8 cellular contexts compared by ENCODE assay signal in the genomic region with DNA sequence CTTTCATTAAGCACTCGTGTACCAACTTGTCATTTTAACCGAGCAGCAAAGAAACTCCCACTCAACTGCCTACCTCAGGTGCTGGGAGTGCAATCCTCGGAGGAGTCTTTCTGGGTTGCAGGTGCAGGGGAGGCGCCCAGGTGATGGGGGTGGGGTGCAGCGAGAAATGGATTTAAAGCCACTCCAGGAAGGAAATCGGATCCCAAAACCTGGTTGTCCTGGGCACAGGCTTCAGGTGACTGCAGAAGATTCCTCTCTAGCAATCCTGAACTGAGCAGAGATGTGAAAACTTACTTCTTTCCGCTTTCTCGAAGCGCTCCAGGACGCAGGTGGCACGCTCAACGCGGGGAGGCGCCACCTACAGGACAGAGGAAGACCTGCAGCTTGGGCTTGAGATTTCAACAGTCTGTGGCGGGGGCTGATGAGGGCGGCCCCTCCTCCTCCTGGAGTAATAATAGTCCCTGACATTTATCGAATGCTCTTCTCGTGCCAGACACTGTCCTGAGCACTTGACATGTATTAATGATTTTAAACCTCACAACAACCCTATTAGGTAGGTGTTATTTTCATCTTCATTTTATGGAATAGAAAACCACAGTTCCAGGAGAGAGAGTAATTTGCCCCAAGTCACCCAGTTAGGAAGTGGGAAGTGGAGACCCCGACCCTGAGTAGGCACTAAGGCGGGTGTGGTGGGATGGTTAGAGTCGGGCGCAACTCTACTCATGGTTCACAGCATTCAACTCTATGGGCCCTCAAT. TPM values are rescaled to one million over a fixed set of nuclear protein-coding genes. Genes with fewer than 3 reads are reported as not detected.
DNase-seq lines count a peak whose midpoint lies in the region; ATAC-seq and TF ChIP-seq lines count a peak whose summit lies in the region.

No MANE protein-coding gene starts in this region.

- H3K4me1 ChIP-seq in Caco-2 (peaks cover 18% of the 10 kb centered on the region), HCT116 (ENCODE audit: control insufficient read depth in 1 of 2, insufficient read depth in 2 of 2, low read length in 2 of 2) (peaks cover 10 to 20% of the 10 kb centered on the region in 2 experiments), right lobe of liver (no peaks in the 10 kb centered on the region)

- H3K36me3 ChIP-seq in Caco-2 (ENCODE audit: control insufficient read depth, insufficient read depth, low read length) = no peaks in the 10 kb centered on the region
- H3K36me3 ChIP-seq in HCT116 (ENCODE audit: control insufficient read depth in 1 of 2, insufficient read depth in 2 of 2, low read length in 2 of 2) = no peaks in the 10 kb centered on the region
- H3K36me3 ChIP-seq in right lobe of liver = no peaks in the 10 kb centered on the region

- TF ChIP-seq POLR2A in HCT116 (IDR thresholded peaks at IDR 0.05; ENCODE audit: borderline replicate concordance, extremely low read depth, insufficient read depth, insufficient read length) (no peak), right lobe of liver (IDR thresholded peaks at IDR 0.05) (no peak)

- peak overlapping the region; percentile 17 for H3K4me3 ChIP-seq in Caco-2 (ENCODE audit: low read depth, low read length)
- H3K4me3 ChIP-seq in HCT116 (replicated peaks in 1 of 2; ENCODE audit: low read depth in 1 of 2, low read length in 2 of 2) = peak overlapping the region; percentile 48 to 57
- H3K4me3 ChIP-seq in right lobe of liver = no peak overlapping the region

- BruUV-seq in Caco-2 (replicated peaks; lab: Mats Ljungman, UMichigan) (no TSS peak), HCT116 (replicated peaks; lab: Mats Ljungman, UMichigan) (no TSS peak)

- peaks cover 19% of the 10 kb centered on the region for H3K4me1 Mint-ChIP-seq in Caco-2 (ENCODE audit: low read depth, unreplicated experiment)
- H3K4me1 Mint-ChIP-seq in chondrocyte (ENCODE audit: low read depth) = no peaks in the 10 kb centered on the region

- H3K9me2 ChIP-seq in HCT116 (ENCODE audit: insufficient read depth) = no peaks in the 10 kb centered on the region

- RAD21 ChIA-PET in HCT116 (lab: Charles Lee; ENCODE audit: low non-redundant PET in 1 of 2, low total read pairs in 2 of 2, uncharacterized antibody in 2 of 2, unreplicated experiment in 2 of 2) = no interaction called here

- H3K9ac ChIP-seq in HCT116 (ENCODE audit: low read length) = peak overlapping the region; percentile 19; the same call in 1 of the 2 replicates

- H3K9me3 ChIP-seq in Caco-2 (no peaks in the 10 kb centered on the region), HCT116 (ENCODE audit: control insufficient read depth in 1 of 2, insufficient read depth in 1 of 2, low read depth in 1 of 2, low read length in 2 of 2) (no peaks in the 10 kb centered on the region), right lobe of liver (no peaks in the 10 kb centered on the region)

- peak overlapping the region; percentile 93 for H2AFZ ChIP-seq in HCT116 (ENCODE audit: low read depth, low read length, poor library complexity, severe bottlenecking)

- H3K4me3 Mint-ChIP-seq in Caco-2 (ENCODE audit: unreplicated experiment) (peak overlapping the region; percentile 69), chondrocyte (ENCODE audit: unreplicated experiment) (no peak overlapping the region)

- H3K27ac Mint-ChIP-seq in Caco-2 (ENCODE audit: unreplicated experiment) (peak overlapping the region; percentile 31), chondrocyte (ENCODE audit: unreplicated experiment) (no peak overlapping the region)

- POLR2A ChIA-PET in Caco-2 (lab: Charles Lee) = no interaction called here
- POLR2A ChIA-PET in HCT116 (lab: Charles Lee) = interaction anchor here (0.9 to 1.1 kb wide), 3 partner anchors 9 to 26 kb away, joined by 3 read pairs; no protein-coding TSS in a partner anchor

- H3K9me3 Mint-ChIP-seq in Caco-2 (ENCODE audit: unreplicated experiment) (no peaks in the 10 kb centered on the region), chondrocyte (ENCODE audit: low read depth) (peaks cover 9% of the 10 kb centered on the region)

- TF ChIP-seq RAD21 in HCT116 (IDR thresholded peaks at IDR 0.05; ENCODE audit: low read depth) = peak; percentile 69

- no peaks in the 10 kb centered on the region for H4K20me1 ChIP-seq in HCT116 (ENCODE audit: insufficient read depth)

- WGBS in right lobe of liver (ENCODE audit: insufficient coverage, low coverage, low lambda C conversion rate, missing lambda C conversion rate) = 14% methylated on average over 12 of the region's 22 CpGs

- DNase-seq in Caco-2 = peak; percentile 80 to 90
- peak; percentile 54 for DNase-seq in HCT116 (ENCODE audit: low read depth, low spot score)
- peak; percentile 55 for DNase-seq in NCI-H2196 (lab: John Stamatoyannopoulos, UW; ENCODE audit: unreplicated experiment)
- peak; percentile 75 for DNase-seq in activated CD4-positive, CD25-positive, alpha-beta regulatory T cell treated with anti-CD3 and anti-CD28 coated beads, Interleukin-2, amount 50 U/mL, for 72 hours
- no peak for DNase-seq in chondrocyte (ENCODE audit: low spot score)
- DNase-seq in right lobe of liver = peak; percentile 47 to 63 (median 55)
- peak; percentile 55 to 72 (median 63) for DNase-seq in stimulated activated CD4-positive, alpha-beta T cell treated with anti-CD3 and anti-CD28 coated beads, TNF-alpha, amount 100 ng/mL, for 48 hours (ENCODE audit: low read depth in 3 of 3)

- ATAC-seq in HCT116 = peak; percentile 91
- ATAC-seq in right lobe of liver = peak; percentile 87 to 92 (median 92)
- no peak for ATAC-seq in GM18517 (IDR thresholded peaks at IDR 0.05; ENCODE audit: unreplicated experiment)

- H3K27me3 Mint-ChIP-seq in Caco-2 (ENCODE audit: insufficient read depth, unreplicated experiment) (peaks cover 16% of the 10 kb centered on the region), chondrocyte (ENCODE audit: low read depth) (peaks cover 52% of the 10 kb centered on the region)

- TF ChIP-seq CTCF in Caco-2 (IDR thresholded peaks at IDR 0.05; ENCODE audit: insufficient read depth in 1 of 2, low read depth in 1 of 2, low read length in 1 of 2, severe bottlenecking in 1 of 2, unreplicated experiment in 1 of 2) (peak; percentile 100), HCT116 (IDR thresholded peaks at IDR 0.05 in 2 of 3, conservative IDR thresholded peaks at IDR 0.05 in 1 of 3; ENCODE audit: borderline replicate concordance in 1 of 3, insufficient read depth in 1 of 3, low read depth in 2 of 3, low read length in 2 of 3) (peak; percentile 87 to 100 (median 100)), chondrocyte (IDR thresholded peaks at IDR 0.05) (peak; percentile 84), right lobe of liver (IDR thresholded peaks at IDR 0.05) (peak; percentile 74 to 98 (median 96))

- no peaks in the 10 kb centered on the region; the same call in 1 of the 2 replicates for H3K27me3 ChIP-seq in Caco-2 (replicated peaks; ENCODE audit: control insufficient read depth, insufficient read depth, low read length)
- no peaks in the 10 kb centered on the region for H3K27me3 ChIP-seq in HCT116 (ENCODE audit: insufficient read depth, low read length)
- no peaks in the 10 kb centered on the region for H3K27me3 ChIP-seq in right lobe of liver

- CTCF ChIA-PET in Caco-2 (lab: Charles Lee) = interaction anchor here (0.5 to 2.3 kb wide), 21 partner anchors 8 to 548 kb away, joined by 3 to 15 read pairs (median 5); a partner anchor contains a TSS
- CTCF ChIA-PET in HCT116 (lab: Charles Lee) = interaction anchor here (0.5 to 2.3 kb wide), 17 partner anchors 8 to 241 kb away, joined by 3 to 13 read pairs (median 4); no protein-coding TSS in a partner anchor

- H3K36me3 Mint-ChIP-seq in Caco-2 (ENCODE audit: insufficient read depth, unreplicated experiment) (no peaks in the 10 kb centered on the region), chondrocyte (ENCODE audit: low read depth) (no peaks in the 10 kb centered on the region)

- H3K79me2 ChIP-seq in HCT116 (ENCODE audit: insufficient read depth, low read length) = no peaks in the 10 kb centered on the region

- intact Hi-C loops in Caco-2 (cut with micrococcal nuclease; ENCODE audit: unreplicated experiment) = loop anchor here (1.0 to 5.0 kb wide), 8 partner anchors 26 to 430 kb away; a partner anchor contains a TSS
- intact Hi-C loops in HCT116 (cut with micrococcal nuclease) = no loop called here
- intact Hi-C loops in right lobe of liver (cut with DNase I) = no loop called here

- H3K27ac ChIP-seq in HCT116 (ENCODE audit: low read depth, low read length) (no peak overlapping the region), right lobe of liver (no peak overlapping the region)

- H3K4me2 ChIP-seq in HCT116 (ENCODE audit: low read length) = peak overlapping the region; percentile 90

TF ChIP-seq in HCT116, 20 proteins besides CTCF, POLR2A, EP300 and RAD21:
- TF ChIP-seq, protein P1, sequence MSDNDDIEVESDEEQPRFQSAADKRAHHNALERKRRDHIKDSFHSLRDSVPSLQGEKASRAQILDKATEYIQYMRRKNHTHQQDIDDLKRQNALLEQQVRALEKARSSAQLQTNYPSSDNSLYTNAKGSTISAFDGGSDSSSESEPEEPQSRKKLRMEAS (IDR thresholded peaks at IDR 0.05) = peak; percentile 91
- TF ChIP-seq EZH2phosphoT487 (IDR thresholded peaks at IDR 0.05; ENCODE audit: borderline replicate concordance) = no peak
- TF ChIP-seq TCF7L2 (IDR thresholded peaks at IDR 0.05; ENCODE audit: borderline replicate concordance, extremely low read depth, insufficient read depth, insufficient read length) = no peak
- TF ChIP-seq YY1 (IDR thresholded peaks at IDR 0.05; ENCODE audit: extremely low read depth, insufficient replicate concordance, low read depth, low read length) = peak; percentile 21
- TF ChIP-seq SRF (IDR thresholded peaks at IDR 0.05; ENCODE audit: low read depth) = no peak
- no peak for TF ChIP-seq EZH2 (IDR thresholded peaks at IDR 0.05)
- peak; percentile 87 for TF ChIP-seq CBX3 (IDR thresholded peaks at IDR 0.05; ENCODE audit: low read depth)
- TF ChIP-seq SP1 (IDR thresholded peaks at IDR 0.05; ENCODE audit: low read depth) = no peak
- TF ChIP-seq CEBPB (IDR thresholded peaks at IDR 0.05; ENCODE audit: low read depth) = peak; percentile 53

RNA-seq across cellular contexts. Expression of a gene that starts 27.2 kb away (rescaled TPM):
- 0.70 and 1.5 TPM in 2 replicates for total RNA-seq in Caco-2 (2022)
- 12.4 TPM for total RNA-seq in HCT116 (2021; ENCODE audit: unreplicated experiment)
- polyA plus RNA-seq in HCT116 (2012) = 12.0 and 16.1 TPM in 2 replicates
- total RNA-seq in chondrocyte = not detected in 3 replicates
- 10 to 100 TPM in 4 of 6 experiments, 1 to 10 TPM in 2; 4.5 to 51.0 (median 17.5) TPM for total RNA-seq in right lobe of liver

Comparison
In these comparisons a context has a peak if more than half of its experiments do, and no peak if none do; other contexts are left out.
1. H3K4me3 ChIP-seq: peak in Caco-2 (single experiment) and HCT116 (2 of 2); none in right lobe of liver (0 of 3).
2. Peak in every context shown above with its lines, with median percentiles within 50 percentile points of each other: CTCF ChIP-seq.